22 cellular contexts compared by ENCODE assay signal in the genomic region with DNA sequence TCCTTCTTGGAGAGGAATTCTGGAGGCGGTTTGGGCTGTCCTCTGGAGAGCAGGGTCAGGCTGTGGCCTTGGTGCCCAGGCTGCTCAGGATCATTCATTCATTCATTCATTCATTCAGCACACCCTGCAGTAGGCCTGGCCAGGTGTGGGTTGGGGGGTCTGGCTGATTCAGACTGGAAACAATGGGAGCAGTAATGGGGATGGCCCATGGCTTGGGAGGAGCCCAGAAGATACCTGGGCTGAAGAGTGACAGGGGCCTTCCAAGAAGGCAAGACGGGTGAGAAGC. TPM values are rescaled to one million over a fixed set of nuclear protein-coding genes. Genes with fewer than 3 reads are reported as not detected.
"Had no signal": no experiment of that assay in that cellular context is flagged by ENCODE, and none has a peak within 500 bp of the region (broad histone marks: within the 10 kb centered on the region; RNA-seq: fewer than 3 reads in every experiment).

No MANE protein-coding gene starts in this region.

- H3K27ac Mint-ChIP-seq: neural progenitor cell, type B pancreatic cell had no signal

- H3K4me2 ChIP-seq: neural progenitor cell had no signal

- H3K4me1 ChIP-seq: prostate gland had no signal

- DNase-seq: effector memory CD4-positive, alpha-beta T cell; heart left ventricle; hippocampal formation; left colon; left ventricle myocardium superior; naive thymus-derived CD4-positive, alpha-beta T cell; right lobe of liver; stimulated activated CD4-positive, alpha-beta T cell treated with anti-CD3 and anti-CD28 coated beads, Interleukin-4, amount 100 ng/mL, for 1 hour; stimulated activated naive CD4-positive, alpha-beta T cell; stomach; substantia nigra; thyroid gland had no signal

- H3K27ac ChIP-seq: heart left ventricle, neural progenitor cell, parathyroid adenoma, prostate gland, right lobe of liver, stomach, thyroid gland had no signal

- H3K4me3 Mint-ChIP-seq: neural progenitor cell, type B pancreatic cell had no signal

- H3K4me3 ChIP-seq: heart left ventricle, lung, neural progenitor cell, prostate gland, right lobe of liver, stomach, thyroid gland had no signal

- FAIRE-seq: endometrium, frontal cortex, urothelium cell line had no signal

- H3K36me3 ChIP-seq: heart left ventricle, neural progenitor cell, prostate gland, right lobe of liver, stomach, thyroid gland had no signal

- H3K36me3 Mint-ChIP-seq: neural progenitor cell, type B pancreatic cell had no signal

- H3K9me3 Mint-ChIP-seq: naive thymus-derived CD4-positive, alpha-beta T cell; neural progenitor cell; type B pancreatic cell had no signal

- ATAC-seq: esophagus mucosa; heart left ventricle; left colon; left ventricle myocardium superior; naive thymus-derived CD4-positive, alpha-beta T cell; right lobe of liver had no signal

- H3K9me3 ChIP-seq: heart left ventricle, prostate gland, right lobe of liver, stomach, thyroid gland had no signal

- H3K9ac ChIP-seq: neural progenitor cell, parathyroid adenoma had no signal

- H2AFZ ChIP-seq: neural progenitor cell had no signal

- H3K27me3 ChIP-seq: neural progenitor cell, right lobe of liver, thyroid gland had no signal

- H3K79me2 ChIP-seq: parathyroid adenoma had no signal

RNA-seq across cellular contexts. Expression of a gene that starts 31.5 kb away (rescaled TPM):
- total RNA-seq: renal cortical epithelial cell had no signal
